ENCODE assay signal across 23 cellular contexts in the genomic region with DNA sequence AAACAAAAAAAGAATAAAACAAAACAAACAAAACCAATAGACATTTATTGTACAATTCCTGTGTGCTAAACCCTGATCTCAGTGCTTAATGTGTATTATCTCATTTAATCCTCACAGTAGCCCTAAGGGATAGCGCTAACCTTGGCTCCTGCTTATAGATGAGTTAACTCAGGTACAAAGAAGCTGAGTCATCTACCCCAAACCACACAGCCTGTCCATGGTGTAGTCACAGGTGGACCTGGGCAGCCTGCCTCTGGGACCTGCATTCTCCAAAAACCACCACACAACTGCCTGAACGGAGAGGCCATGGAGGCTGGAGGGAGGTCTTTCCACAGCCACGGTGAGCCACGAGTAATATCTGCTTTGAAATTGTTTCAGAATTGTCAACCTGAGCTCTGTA.
"Had no signal": no experiment of that assay in that cellular context is flagged by ENCODE, and none has a peak within 500 bp of the region (broad histone marks: within the 10 kb centered on the region; RNA-seq: fewer than 3 reads in every experiment).

No MANE protein-coding gene starts in this region.

- H3K36me3 ChIP-seq: sigmoid colon, stomach, suprapubic skin, tibial nerve had no signal

- H3K36me3 Mint-ChIP-seq: activated CD8-positive, alpha-beta memory T cell treated with anti-CD3 and anti-CD28 coated beads, Interleukin-2, amount 10 ng/mL, durations not matched to agents 7 days and 5 days; stimulated activated memory B cell treated with anti-CD40 and anti-IgM and Interleukin-4, amounts not matched to agents 10 μg/mL and 1 μg/mL and 100 μg/mL, for 72 hours had no signal

- H3K4me3 ChIP-seq: mucosa of descending colon, sigmoid colon, smooth muscle cell, stomach, suprapubic skin, tibial nerve had no signal

- H3K27ac Mint-ChIP-seq: activated CD8-positive, alpha-beta memory T cell treated with anti-CD3 and anti-CD28 coated beads, Interleukin-2, amount 10 ng/mL, durations not matched to agents 7 days and 5 days; activated CD8-positive, alpha-beta T cell treated with anti-CD3 and anti-CD28 coated beads for 36 hours; activated naive CD8-positive, alpha-beta T cell treated with anti-CD3 and anti-CD28 coated beads, Interleukin-2, amount 50 U/mL, for 24 hours; stimulated activated memory B cell treated with anti-CD40 and anti-IgM and Interleukin-4, amounts not matched to agents 10 μg/mL and 1 μg/mL and 100 μg/mL, for 72 hours; T-helper 1 cell treated with Interleukin-12 subunit alpha and Interleukin-12 subunit beta and Interleukin-4 antibody, amounts not matched to agents 30 μg/mL and 1 μg/mL, for 36 hours had no signal

- H3K9me3 ChIP-seq: mucosa of descending colon, sigmoid colon, stomach, suprapubic skin, tibial nerve had no signal

- H3K27ac ChIP-seq: sigmoid colon, stomach, suprapubic skin, tibial nerve had no signal

- H3K4me3 Mint-ChIP-seq: activated CD8-positive, alpha-beta memory T cell treated with anti-CD3 and anti-CD28 coated beads, Interleukin-2, amount 10 ng/mL, durations not matched to agents 7 days and 5 days; activated CD8-positive, alpha-beta T cell treated with anti-CD3 and anti-CD28 coated beads for 36 hours; activated naive CD8-positive, alpha-beta T cell treated with anti-CD3 and anti-CD28 coated beads, Interleukin-2, amount 50 U/mL, for 24 hours; nephron progenitor cell; stimulated activated memory B cell treated with anti-CD40 and anti-IgM and Interleukin-4, amounts not matched to agents 10 μg/mL and 1 μg/mL and 100 μg/mL, for 72 hours; T-helper 1 cell treated with Interleukin-12 subunit alpha and Interleukin-12 subunit beta and Interleukin-4 antibody, amounts not matched to agents 30 μg/mL and 1 μg/mL, for 36 hours had no signal

- H3K27me3 ChIP-seq: sigmoid colon, stomach, suprapubic skin, tibial nerve had no signal

- ATAC-seq: activated CD8-positive, alpha-beta memory T cell treated with anti-CD3 and anti-CD28 coated beads, Interleukin-2, amount 10 ng/mL, durations not matched to agents 7 days and 5 days; activated CD8-positive, alpha-beta T cell treated with anti-CD3 and anti-CD28 coated beads for 36 hours; activated naive CD8-positive, alpha-beta T cell treated with anti-CD3 and anti-CD28 coated beads, Interleukin-2, amount 50 U/mL, for 24 hours; left colon; mucosa of descending colon; stimulated activated memory B cell treated with anti-CD40 and anti-IgM and Interleukin-4, amounts not matched to agents 10 μg/mL and 1 μg/mL and 100 μg/mL, for 72 hours had no signal

- DNase-seq: activated CD4-positive, alpha-beta T cell treated with anti-CD3 and anti-CD28 coated beads for 48 hours; activated CD4-positive, CD25-positive, alpha-beta regulatory T cell; activated CD8-positive, alpha-beta memory T cell treated with anti-CD3 and anti-CD28 coated beads, Interleukin-2, amount 10 ng/mL, durations not matched to agents 7 days and 5 days; activated CD8-positive, alpha-beta T cell treated with anti-CD3 and anti-CD28 coated beads for 36 hours; activated gamma-delta T cell; activated naive CD4-positive, alpha-beta T cell treated with anti-CD3 and anti-CD28 coated beads, Interleukin-2, amount 50 U/mL, for 16 hours; activated naive CD8-positive, alpha-beta T cell treated with anti-CD3 and anti-CD28 coated beads, Interleukin-2, amount 50 U/mL, for 24 hours; activated T-cell treated with anti-CD3 and anti-CD28 coated beads for 4 hours; hypothalamus; left colon; mesendoderm; mucosa of descending colon; nephron progenitor cell; nucleus accumbens; sigmoid colon; stimulated activated CD4-positive, alpha-beta T cell treated with anti-CD3 and anti-CD28 coated beads, Interleukin-15, amount 100 ng/mL, for 24 hours; T1000 had no signal

- H3K9me3 Mint-ChIP-seq: activated CD8-positive, alpha-beta T cell treated with anti-CD3 and anti-CD28 coated beads for 36 hours; activated naive CD8-positive, alpha-beta T cell treated with anti-CD3 and anti-CD28 coated beads, Interleukin-2, amount 50 U/mL, for 24 hours; stimulated activated memory B cell treated with anti-CD40 and anti-IgM and Interleukin-4, amounts not matched to agents 10 μg/mL and 1 μg/mL and 100 μg/mL, for 72 hours; T-helper 1 cell treated with Interleukin-12 subunit alpha and Interleukin-12 subunit beta and Interleukin-4 antibody, amounts not matched to agents 30 μg/mL and 1 μg/mL, for 36 hours had no signal
